24 cellular contexts compared by ENCODE assay signal in genomic region chr6:74966712-74967111, GRCh38.
DNase-seq lines count a peak whose midpoint lies in the region; ATAC-seq, FAIRE-seq and TF ChIP-seq lines count a peak whose summit lies in the region.
"Had no signal": no experiment of that assay in that cellular context is flagged by ENCODE, and none has a peak within 500 bp of the region (broad histone marks: within the 10 kb centered on the region; RNA-seq: fewer than 3 reads in every experiment).

No MANE protein-coding gene starts in this region.

- no peak overlapping the region for H3K14ac ChIP-seq in IMR-90 (replicated peaks; ENCODE audit: low read depth, low read length)

- H2AK5ac ChIP-seq in IMR-90 (ENCODE audit: low read depth, low read length): no peak overlapping the region

- dilution Hi-C loops in IMR-90 (cut with HindIII; ENCODE audit: low sequenced_read_pairs, unreplicated experiment): no loop called here

- no peaks in the 10 kb centered on the region for H3K4me1 ChIP-seq in HepG2 (ENCODE audit: insufficient read depth, low read length)
- no peaks in the 10 kb centered on the region for H3K4me1 ChIP-seq in right lobe of liver
- no peaks in the 10 kb centered on the region for H3K4me1 ChIP-seq in IMR-90 (ENCODE audit: control insufficient read depth, insufficient read depth, low read length)
- no peaks in the 10 kb centered on the region for H3K4me1 ChIP-seq in hepatocyte (ENCODE audit: insufficient read depth)
- H3K4me1 ChIP-seq in spleen: no peaks in the 10 kb centered on the region
- H3K4me1 ChIP-seq: BE2C, BLaER1 had no signal

- H2BK20ac ChIP-seq in IMR-90 (ENCODE audit: low read depth, low read length): no peak overlapping the region

- no peak overlapping the region for H2AFZ ChIP-seq in HepG2 (ENCODE audit: low read length)
- no peak overlapping the region for H2AFZ ChIP-seq in IMR-90 (replicated peaks; ENCODE audit: low read length, poor library complexity)
- H2AFZ ChIP-seq in hepatocyte: no peak overlapping the region

- H3K27me3 ChIP-seq in HepG2 (ENCODE audit: control insufficient read depth in 1 of 2, insufficient read depth in 2 of 2, low read length in 2 of 2): no peaks in the 10 kb centered on the region
- no peaks in the 10 kb centered on the region for H3K27me3 ChIP-seq in right lobe of liver
- no peaks in the 10 kb centered on the region for H3K27me3 ChIP-seq in IMR-90 (ENCODE audit: control insufficient read depth, insufficient read depth, low read length)
- no peaks in the 10 kb centered on the region for H3K27me3 ChIP-seq in hepatocyte
- no peaks in the 10 kb centered on the region for H3K27me3 ChIP-seq in spleen (replicated peaks in 1 of 7)
- H3K27me3 ChIP-seq: BE2C, BLaER1 had no signal

- H4K20me1 ChIP-seq in HepG2 (ENCODE audit: insufficient read depth, low read length): no peaks in the 10 kb centered on the region
- H4K20me1 ChIP-seq in IMR-90 (ENCODE audit: insufficient read depth, low read length): no peaks in the 10 kb centered on the region
- no peaks in the 10 kb centered on the region for H4K20me1 ChIP-seq in hepatocyte (ENCODE audit: insufficient read depth, poor library complexity, severe bottlenecking)
- H4K20me1 ChIP-seq: BLaER1 had no signal

- DNase-seq in HepG2 (ENCODE audit: low spot score) (no peak), right lobe of liver (no peak), IMR-90 (no peak), hepatocyte (ENCODE audit: low spot score) (no peak), spleen (no peak)
- DNase-seq: ACHN; BE2C; C1 segment of cervical spinal cord; CD4-positive, alpha-beta memory T cell; CD4-positive, CD25-positive, alpha-beta regulatory T cell; CD8-positive, alpha-beta memory T cell; COR-L47; DMS 273 treated with DMSO at 0.1 percent for 48 hours; DMS153; DMS53; DMS79; DND-41; EL; GDM1 had no signal

- no peak for TF ChIP-seq RAD21 in HepG2 (CRISPR knock-in tag; IDR thresholded peaks at IDR 0.05)
- no peak for TF ChIP-seq RAD21 in IMR-90 (IDR thresholded peaks at IDR 0.05; ENCODE audit: low read length)

- H3K79me1 ChIP-seq in IMR-90 (ENCODE audit: low read depth in 1 of 2, low read length in 2 of 2): no peaks in the 10 kb centered on the region

- no peak overlapping the region for H3K56ac ChIP-seq in IMR-90 (ENCODE audit: extremely low read depth, insufficient read depth, low read length)

- H4K5ac ChIP-seq in IMR-90 (ENCODE audit: low read depth, low read length): no peak overlapping the region

- TF ChIP-seq CTCF in HepG2 (CRISPR knock-in tag; IDR thresholded peaks at IDR 0.05) (no peak), right lobe of liver (IDR thresholded peaks at IDR 0.05) (no peak), IMR-90 (conservative IDR thresholded peaks at IDR 0.05; ENCODE audit: low read depth, low read length) (no peak), hepatocyte (IDR thresholded peaks at IDR 0.05; ENCODE audit: poor library complexity) (no peak), spleen (IDR thresholded peaks at IDR 0.05 in 8 of 11, conservative IDR thresholded peaks at IDR 0.05 in 3 of 11) (no peak)

- no peaks in the 10 kb centered on the region for H3K79me2 ChIP-seq in HepG2 (ENCODE audit: insufficient read depth, low read length)
- H3K79me2 ChIP-seq in hepatocyte: no peaks in the 10 kb centered on the region

- no peak overlapping the region for H3K4ac ChIP-seq in IMR-90 (ENCODE audit: low read depth, low read length)

- H4K91ac ChIP-seq in IMR-90 (ENCODE audit: insufficient read depth, low read depth, low read length): no peak overlapping the region

- no peak for FAIRE-seq in HepG2 (lab: Jason Lieb, UNC)
- FAIRE-seq: GM12878, GM12892, GM19239 had no signal

- no peak overlapping the region for H3K18ac ChIP-seq in IMR-90 (ENCODE audit: low read depth, low read length)

- no peak overlapping the region for H2BK15ac ChIP-seq in IMR-90 (ENCODE audit: low read depth, low read length)

- no peak overlapping the region for H2BK5ac ChIP-seq in IMR-90 (ENCODE audit: low read depth, low read length, poor library complexity, severe bottlenecking)

- intact Hi-C loops in HepG2 (cut with micrococcal nuclease; ENCODE audit: unreplicated experiment): no loop called here
- intact Hi-C loops in right lobe of liver (cut with DNase I): no loop called here
- intact Hi-C loops in IMR-90 (cut with micrococcal nuclease): loop anchor here (5.0 kb wide), 1 partner anchor 101 kb away; no protein-coding TSS in a partner anchor
- intact Hi-C loops in spleen (cut with DNase I; ENCODE audit: low total_unique reads): no loop called here

- CTCF ChIA-PET in HepG2 (lab: Yijun Ruan, JAX; ENCODE audit: low intra/inter-chr PET ratio, low total read pairs): no interaction called here
- CTCF ChIA-PET in IMR-90 (lab: Yijun Ruan, JAX): no interaction called here

- no peak overlapping the region for H2AK9ac ChIP-seq in IMR-90 (replicated peaks; ENCODE audit: low read depth, low read length, poor library complexity)

- H3K9me3 ChIP-seq in HepG2 (ENCODE audit: low read length) (no peaks in the 10 kb centered on the region; the same call in 1 of the 2 replicates), right lobe of liver (no peaks in the 10 kb centered on the region), IMR-90 (ENCODE audit: control insufficient read depth, insufficient read depth, low read length) (peaks cover 9% of the 10 kb centered on the region), hepatocyte (ENCODE audit: low read depth) (no peaks in the 10 kb centered on the region), spleen (peaks cover 0 to 40% (median 25%) of the 10 kb centered on the region in 8 donors)
- H3K9me3 ChIP-seq: BE2C had no signal

- no peak for TF ChIP-seq EP300 in HepG2 (IDR thresholded peaks at IDR 0.05; ENCODE audit: low read depth in 2 of 2, low read length in 2 of 2)
- no peak for TF ChIP-seq EP300 in HepG2 (CRISPR knock-in tag; IDR thresholded peaks at IDR 0.05; ENCODE audit: borderline replicate concordance)

- WGBS in HepG2 (ENCODE audit: low lambda C conversion rate): 1% methylated on average over 2 of the region's 2 CpGs
- WGBS in right lobe of liver (ENCODE audit: insufficient coverage, low coverage, low lambda C conversion rate, missing lambda C conversion rate): 40% methylated on average over 2 of the region's 2 CpGs
- no CpG with 5 or more reads among the region's 2 CpGs for WGBS in IMR-90 (ENCODE audit: extremely low coverage in 2 of 2, insufficient read length in 1 of 2), 2 experiments
- WGBS in hepatocyte (ENCODE audit: low lambda C conversion rate, missing lambda C conversion rate): 84% methylated on average over 2 of the region's 2 CpGs
- 70 to 87% (median 81%) methylated on average over 2 of the region's 2 CpGs for WGBS in spleen, 5 donors

- H2BK120ac ChIP-seq in IMR-90 (ENCODE audit: low read depth, low read length): no peak overlapping the region

- TF ChIP-seq POLR2A in HepG2 (IDR thresholded peaks at IDR 0.05; ENCODE audit: insufficient read depth in 1 of 2, low read depth in 2 of 2, low read length in 2 of 2) (no peak), right lobe of liver (IDR thresholded peaks at IDR 0.05) (no peak), IMR-90 (IDR thresholded peaks at IDR 0.05; ENCODE audit: low read depth, low read length) (no peak), spleen (IDR thresholded peaks at IDR 0.05) (no peak)

- POLR2A ChIA-PET in HepG2 (lab: Yijun Ruan, JAX): no interaction called here
- POLR2A ChIA-PET in IMR-90 (lab: Charles Lee; ENCODE audit: unreplicated experiment): no interaction called here

- BruUV-seq in HepG2 (replicated peaks; lab: Mats Ljungman, UMichigan) (no TSS peak), IMR-90 (replicated peaks; lab: Mats Ljungman, UMichigan) (no TSS peak)

- no peak overlapping the region for H3K4me2 ChIP-seq in HepG2 (ENCODE audit: low read depth, low read length)
- no peak overlapping the region for H3K4me2 ChIP-seq in IMR-90 (ENCODE audit: low read depth, low read length)
- H3K4me2 ChIP-seq in hepatocyte: no peak overlapping the region
- H3K4me2 ChIP-seq: BLaER1 had no signal

- H3K27ac ChIP-seq in HepG2 (ENCODE audit: extremely low read length, insufficient read depth, low read length) (no peak overlapping the region), right lobe of liver (no peak overlapping the region), IMR-90 (ENCODE audit: insufficient read depth, low read length) (no peak overlapping the region), hepatocyte (no peak overlapping the region), spleen (no peak overlapping the region)
- H3K27ac ChIP-seq: 22Rv1, BLaER1 had no signal

- no peak overlapping the region for H4K8ac ChIP-seq in IMR-90 (ENCODE audit: low read depth in 2 of 2, low read length in 2 of 2)

- in situ Hi-C loops in HepG2 (cut with HindIII; ENCODE audit: extremely low pct_ligation_motif_present, low pct_unique_long_range_greater_than_20kb): no loop called here
- in situ Hi-C loops in IMR-90 (cut with MboI; ENCODE audit: low sequenced_read_pairs): no loop called here

- H3K23ac ChIP-seq in IMR-90 (ENCODE audit: low read depth, low read length): no peak overlapping the region

- H3K36me3 ChIP-seq in HepG2 (replicated peaks in 1 of 2; ENCODE audit: control insufficient read depth in 1 of 2, insufficient read depth in 2 of 2, low read length in 2 of 2) (no peaks in the 10 kb centered on the region), right lobe of liver (no peaks in the 10 kb centered on the region), IMR-90 (ENCODE audit: control insufficient read depth, insufficient read depth, low read length) (no peaks in the 10 kb centered on the region), hepatocyte (replicated peaks; ENCODE audit: insufficient read depth, low read depth) (no peaks in the 10 kb centered on the region), spleen (no peaks in the 10 kb centered on the region)
- H3K36me3 ChIP-seq: BE2C, BLaER1 had no signal

- H3K9ac ChIP-seq in HepG2 (ENCODE audit: insufficient read depth, low read depth, low read length): no peak overlapping the region
- no peak overlapping the region for H3K9ac ChIP-seq in IMR-90 (ENCODE audit: low read depth, low read length)
- H3K9ac ChIP-seq: BLaER1 had no signal

- H3K4me3 ChIP-seq in HepG2 (replicated peaks in 1 of 3; ENCODE audit: insufficient read depth in 1 of 3, low read depth in 2 of 3, low read length in 3 of 3) (no peak overlapping the region), right lobe of liver (no peak overlapping the region), IMR-90 (ENCODE audit: insufficient read depth, low read depth, low read length) (no peak overlapping the region), hepatocyte (no peak overlapping the region), spleen (no peak overlapping the region)
- H3K4me3 ChIP-seq: BLaER1, GM12878 had no signal

- no peak for ATAC-seq in HepG2
- ATAC-seq in right lobe of liver: no peak
- no peak for ATAC-seq in IMR-90 (ENCODE audit: low read depth)
- ATAC-seq: GM12878 had no signal

- no peaks in the 10 kb centered on the region for H3K9me2 ChIP-seq in hepatocyte (replicated peaks; ENCODE audit: insufficient read depth)

- H3K9me1 ChIP-seq in IMR-90 (ENCODE audit: insufficient read depth, low read length): no peaks in the 10 kb centered on the region

TF ChIP-seq in HepG2, 621 proteins besides CTCF, POLR2A, EP300 and RAD21 (continues in another document):
- TF ChIP-seq ZNF264 (CRISPR knock-in tag; IDR thresholded peaks at IDR 0.05): no peak

TF ChIP-seq in IMR-90, 13 proteins besides CTCF, POLR2A, EP300 and RAD21:
- TF ChIP-seq NFE2L2 (IDR thresholded peaks at IDR 0.05; ENCODE audit: low read depth, low read length): no peak
- TF ChIP-seq MAFK (IDR thresholded peaks at IDR 0.05; ENCODE audit: low read depth, low read length): peak; percentile 72
